1 cellular context compared by ENCODE assay signal in genomic region chr1:219660666-219661463, GRCh38.
TF ChIP-seq lines count a peak whose summit lies in the region.

No MANE protein-coding gene starts in this region.

TF ChIP-seq in K562, 482 proteins besides CTCF, POLR2A, EP300 and RAD21 (continued from another document):
- TF ChIP-seq MBD1 (CRISPR knock-in tag; IDR thresholded peaks at IDR 0.05) (0 out of 2 replicates have a peak, but pooled peaks have one; percentile 42), CBX8 (IDR thresholded peaks at IDR 0.05; ENCODE audit: borderline replicate concordance, extremely low read depth, low read depth, low read length, poor library complexity, severe bottlenecking) (no peak), HDAC8 (tag; IDR thresholded peaks at IDR 0.05) (no peak), EHMT2 (IDR thresholded peaks at IDR 0.05) (peak; percentile 85)
